ENCODE assay signal across 9 cellular contexts in the genomic region with DNA sequence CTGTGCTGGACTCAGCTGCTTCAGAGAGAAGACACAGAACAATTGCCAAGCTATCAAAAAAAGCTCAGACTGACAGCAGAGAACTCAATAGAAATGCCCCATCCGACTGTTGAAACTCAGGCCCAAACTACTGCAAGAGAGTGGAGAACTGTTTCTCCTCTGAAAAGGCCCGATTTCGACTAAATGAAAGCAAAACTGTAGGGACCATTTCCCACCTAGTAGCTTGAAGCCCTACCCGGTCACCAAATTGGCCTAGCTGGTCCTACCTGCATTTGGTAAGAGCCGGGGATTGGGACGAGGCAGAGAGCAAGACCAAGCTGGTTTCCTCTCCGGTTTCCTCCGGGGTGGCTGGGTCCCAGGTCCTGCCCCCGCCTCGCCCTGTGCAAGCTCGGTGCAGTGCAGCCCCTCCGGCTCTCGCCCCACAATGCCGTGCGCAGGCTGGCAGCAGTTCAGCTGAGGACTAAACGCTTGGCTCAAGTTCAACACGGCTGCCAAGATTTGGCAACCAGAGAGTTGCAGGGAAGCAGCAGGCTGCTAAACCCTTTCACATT.
DNase-seq lines count a peak whose midpoint lies in the region; ATAC-seq and TF ChIP-seq lines count a peak whose summit lies in the region.
"Had no signal": no experiment of that assay in that cellular context is flagged by ENCODE, and none has a peak within 500 bp of the region (broad histone marks: within the 10 kb centered on the region; RNA-seq: fewer than 3 reads in every experiment).

No MANE protein-coding gene starts in this region.

- H3K4me3 ChIP-seq in adrenal gland = peak overlapping the region in 1 of 4 donors; percentile 31

- CTCF ChIA-PET in T-cell (lab: Charles Lee) = interaction anchor here (0.5 to 2.7 kb wide), 21 partner anchors 12 to 1438 kb away, joined by 3 to 12 read pairs (median 4); a partner anchor contains a TSS

- peak overlapping the region; percentile 95 to 97 for H3K27ac Mint-ChIP-seq in T-cell
- no peak overlapping the region for H3K27ac Mint-ChIP-seq in nephron progenitor cell
- H3K27ac Mint-ChIP-seq: dendritic cell treated with granulocyte-macrophage colony-stimulating factor and Interleukin-4, amounts not matched to agents 40 ng/mL and 50 ng/mL, for 4 days had no signal

- H3K27ac ChIP-seq in adrenal gland = peak overlapping the region in 2 of 5 donors; percentile 56 to 59

- H3K4me1 ChIP-seq in adrenal gland (replicated peaks in 1 of 2) = no peaks in the 10 kb centered on the region

- POLR2A ChIA-PET in T-cell (lab: Charles Lee) = interaction anchor here (0.6 to 1.0 kb wide), 4 partner anchors 9 to 1229 kb away, joined by 3 to 4 read pairs (median 3); no protein-coding TSS in a partner anchor

- DNase-seq in ELF-1 (ENCODE audit: low read depth, low spot score) (peak; percentile 1), T-cell (peak; percentile 62 to 85 (median 74)), adrenal gland (peak; percentile 33 to 67 (median 59)), left lobe of liver (ENCODE audit: low spot score) (peak; percentile 62), nephron progenitor cell (no peak), erythroblast (lab: John Stamatoyannopoulos, UW) (no peak)
- DNase-seq in stimulated activated CD4-positive, alpha-beta T cell treated with anti-CD3 and anti-CD28 coated beads, TNF-alpha, amount 100 ng/mL, for 1 hour (ENCODE audit: low read depth in 3 of 3, low spot score in 1 of 3) = peak; percentile 41 to 60 (median 55)

- WGBS in adrenal gland, 4 donors = 46 to 63% (median 60%) methylated on average over 17 of the region's 17 CpGs

- peak overlapping the region; percentile 92 to 94 (median 94) for H3K4me3 Mint-ChIP-seq in T-cell
- H3K4me3 Mint-ChIP-seq in nephron progenitor cell = no peak overlapping the region
- H3K4me3 Mint-ChIP-seq: dendritic cell treated with granulocyte-macrophage colony-stimulating factor and Interleukin-4, amounts not matched to agents 40 ng/mL and 50 ng/mL, for 4 days had no signal

- TF ChIP-seq POLR2A in adrenal gland (IDR thresholded peaks at IDR 0.05) = peak in 1 of 2 donors; percentile 15
- no peak for TF ChIP-seq POLR2A in erythroblast (IDR thresholded peaks at IDR 0.05; ENCODE audit: low read length)

- no peaks in the 10 kb centered on the region for H3K9me3 ChIP-seq in adrenal gland (replicated peaks in 1 of 3)

- H3K9me3 Mint-ChIP-seq in T-cell = no peaks in the 10 kb centered on the region
- H3K9me3 Mint-ChIP-seq in nephron progenitor cell = no peaks in the 10 kb centered on the region
- H3K9me3 Mint-ChIP-seq: dendritic cell treated with granulocyte-macrophage colony-stimulating factor and Interleukin-4, amounts not matched to agents 40 ng/mL and 50 ng/mL, for 4 days had no signal

- ATAC-seq in T-cell (replicated peaks in 1 of 4) (peak; percentile 84 to 86 (median 86)), left lobe of liver (peak; percentile 69), HG02610 (IDR thresholded peaks at IDR 0.05; ENCODE audit: unreplicated experiment) (no peak)

- H3K27me3 Mint-ChIP-seq in T-cell (no peaks in the 10 kb centered on the region), nephron progenitor cell (ENCODE audit: low read depth, poor library complexity) (peaks cover 35% of the 10 kb centered on the region)
- H3K27me3 Mint-ChIP-seq: dendritic cell treated with granulocyte-macrophage colony-stimulating factor and Interleukin-4, amounts not matched to agents 40 ng/mL and 50 ng/mL, for 4 days had no signal

- no peaks in the 10 kb centered on the region for H3K36me3 ChIP-seq in adrenal gland (replicated peaks in 1 of 2)

- intact Hi-C loops in adrenal gland (cut with DNase I) = no loop called here

- H3K36me3 Mint-ChIP-seq in T-cell (peaks cover 14% of the 10 kb centered on the region), nephron progenitor cell (ENCODE audit: low read depth) (no peaks in the 10 kb centered on the region)

- no peaks in the 10 kb centered on the region for H3K27me3 ChIP-seq in adrenal gland

- H3K4me1 Mint-ChIP-seq in T-cell (peaks cover 58 to 70% (median 66%) of the 10 kb centered on the region in 3 donors), nephron progenitor cell (peaks cover 7% of the 10 kb centered on the region)

- TF ChIP-seq CTCF in adrenal gland (IDR thresholded peaks at IDR 0.05) = no peak
- no peak for TF ChIP-seq CTCF in nephron progenitor cell (IDR thresholded peaks at IDR 0.05)

Comparison
In these comparisons a context has a peak if more than half of its experiments do, and no peak if none do; other contexts are left out.
1. DNase-seq: peak in ELF-1 (single experiment), T-cell (34 of 34), adrenal gland (7 of 7), left lobe of liver (single experiment) and stimulated activated CD4-positive, alpha-beta T cell treated with anti-CD3 and anti-CD28 coated beads, TNF-alpha, amount 100 ng/mL, for 1 hour (3 of 3); none in nephron progenitor cell (single experiment) and erythroblast (0 of 2).